In the genomic region with DNA sequence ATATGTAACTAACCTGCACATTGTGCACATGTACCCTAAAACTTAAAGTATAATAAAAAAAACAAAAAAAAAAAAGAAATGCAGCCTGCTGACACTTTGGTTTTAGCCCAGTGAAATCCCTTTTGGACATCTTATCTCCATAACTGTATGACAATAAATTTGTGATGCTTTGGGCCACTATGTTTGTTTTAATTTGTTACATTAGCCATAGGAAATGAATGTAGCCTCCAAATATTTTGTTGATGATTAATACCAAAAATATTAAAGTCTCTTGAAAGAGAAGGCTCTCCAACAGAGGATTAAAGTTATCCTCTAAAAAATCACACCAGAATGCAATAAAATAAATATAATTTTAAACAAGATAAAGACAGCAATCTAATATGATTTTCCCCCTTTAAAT, we compare ENCODE assay signal across 32 cellular contexts.
DNase-seq lines count a peak whose midpoint lies in the region; ATAC-seq and TF ChIP-seq lines count a peak whose summit lies in the region.
"Had no signal": no experiment of that assay in that cellular context is flagged by ENCODE, and none has a peak within 500 bp of the region (broad histone marks: within the 10 kb centered on the region; RNA-seq: fewer than 3 reads in every experiment).

No MANE protein-coding gene starts in this region.

- no peak for TF ChIP-seq CTCF in choroid plexus epithelial cell (conservative IDR thresholded peaks at IDR 0.05; ENCODE audit: low read depth, low read length)

- intact Hi-C loops in left ventricle myocardium superior (cut with micrococcal nuclease) (no loop called here), aorta (cut with DNase I) (no loop called here)

- H3K27me3 ChIP-seq in aorta (ENCODE audit: control insufficient read depth in 1 of 2, insufficient read depth in 2 of 2, low read length in 1 of 2) = no peaks in the 10 kb centered on the region
- H3K27me3 ChIP-seq: cardiac muscle cell, gastrocnemius medialis, tibial artery had no signal

- DNase-seq in AG20443 (ENCODE audit: low spot score) = peak; percentile 28
- DNase-seq in M059J (ENCODE audit: low read depth) = peak; percentile 63
- peak; percentile 27 for DNase-seq in choroid plexus epithelial cell (ENCODE audit: low read depth)
- peak; percentile 4 for DNase-seq in hepatic stellate cell (ENCODE audit: low spot score)
- DNase-seq in left ventricle myocardium superior = no peak
- DNase-seq in aorta = no peak
- DNase-seq: activated CD4-positive, alpha-beta T cell treated with anti-CD3 and anti-CD28 coated beads, Interleukin-2, amount 10 ng/mL, durations not matched to agents 24 days and 14 days; activated CD8-positive, alpha-beta memory T cell treated with anti-CD3 and anti-CD28 coated beads for 24 hours; activated naive CD4-positive, alpha-beta T cell treated with anti-CD3 and anti-CD28 coated beads, Interleukin-2, amount 50 U/mL, for 16 hours; activated T-cell treated with anti-CD3 and anti-CD28 coated beads for 4 hours; amniotic stem cell; Calu3; DMS79; effector CD8-positive, alpha-beta T cell; gastrocnemius medialis; MM.1S; NCI-H2029; NCI-H526 treated with DMSO at 0.1 percent for 48 hours; nephron progenitor cell; SIG-M5; stimulated activated CD4-positive, alpha-beta T cell treated with anti-CD3 and anti-CD28 coated beads, Interleukin-15, amount 100 ng/mL, for 24 hours; stimulated activated CD4-positive, alpha-beta T cell treated with anti-CD3 and anti-CD28 coated beads, Interleukin-4, amount 100 ng/mL, for 4 hours; T1000; tibial artery; WERI-Rb-1 had no signal

- H3K9me3 ChIP-seq in aorta (ENCODE audit: control insufficient read depth, low read length) = no peaks in the 10 kb centered on the region
- H3K9me3 ChIP-seq: gastrocnemius medialis, tibial artery had no signal

- no peaks in the 10 kb centered on the region for H3K4me1 ChIP-seq in aorta (ENCODE audit: control insufficient read depth in 1 of 2, insufficient read depth in 2 of 2, low read length in 2 of 2)
- H3K4me1 ChIP-seq: gastrocnemius medialis had no signal

- no peak for ATAC-seq in GM21576 (IDR thresholded peaks at IDR 0.05; ENCODE audit: unreplicated experiment)
- no peak for ATAC-seq in left ventricle myocardium superior
- no peak for ATAC-seq in aorta (ENCODE audit: low FRiP score)
- ATAC-seq: gastrocnemius medialis, Panc1 had no signal

- H3K27ac ChIP-seq in aorta (ENCODE audit: low read depth in 1 of 2, low read length in 2 of 2) = no peak overlapping the region
- H3K27ac ChIP-seq: cardiac muscle cell, coronary artery, epithelial cell of prostate, gastrocnemius medialis, HL-60, KMS-11, tibial artery, WERI-Rb-1 had no signal

- H3K4me3 ChIP-seq in choroid plexus epithelial cell (ENCODE audit: low read depth, low read length) (no peak overlapping the region), aorta (ENCODE audit: low read length in 2 of 2) (no peak overlapping the region)
- H3K4me3 ChIP-seq: cardiac muscle cell, coronary artery, gastrocnemius medialis, tibial artery had no signal

- H3K36me3 ChIP-seq in aorta (ENCODE audit: control insufficient read depth in 1 of 2, insufficient read depth in 2 of 2, low read length in 1 of 2) = no peaks in the 10 kb centered on the region
- H3K36me3 ChIP-seq: cardiac muscle cell, gastrocnemius medialis, tibial artery, WERI-Rb-1 had no signal

Comparison
In these comparisons a context has a peak if more than half of its experiments do, and no peak if none do; other contexts are left out.
1. DNase-seq: peak in AG20443 (single experiment), M059J (single experiment), choroid plexus epithelial cell (single experiment) and hepatic stellate cell (single experiment); none in left ventricle myocardium superior (single experiment) and aorta (0 of 2).